Comparison of ENCODE assay signal across 1 cellular context in the genomic region with DNA sequence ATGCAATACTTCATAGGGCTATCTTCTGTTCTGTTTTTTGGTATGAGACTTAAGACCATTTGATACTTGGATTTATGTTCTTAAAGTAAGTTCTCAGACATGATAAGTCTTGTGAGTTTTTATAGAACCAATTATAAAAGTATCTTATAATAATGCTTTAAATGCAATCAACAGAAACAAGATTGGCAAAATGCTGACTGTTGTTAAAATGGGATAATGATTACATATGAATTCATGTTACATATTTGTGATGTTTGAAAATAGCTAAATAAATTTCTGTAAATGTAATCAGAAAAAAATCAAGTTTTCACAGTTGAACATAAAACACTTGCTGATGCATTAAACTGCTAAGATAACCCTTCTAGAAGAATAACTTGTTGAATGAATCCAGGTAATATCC.
TF ChIP-seq lines count a peak whose summit lies in the region.

No MANE protein-coding gene starts in this region.

TF ChIP-seq in K562, 482 proteins besides CTCF, POLR2A, EP300 and RAD21 (continued from another document):
- TF ChIP-seq, protein P1, sequence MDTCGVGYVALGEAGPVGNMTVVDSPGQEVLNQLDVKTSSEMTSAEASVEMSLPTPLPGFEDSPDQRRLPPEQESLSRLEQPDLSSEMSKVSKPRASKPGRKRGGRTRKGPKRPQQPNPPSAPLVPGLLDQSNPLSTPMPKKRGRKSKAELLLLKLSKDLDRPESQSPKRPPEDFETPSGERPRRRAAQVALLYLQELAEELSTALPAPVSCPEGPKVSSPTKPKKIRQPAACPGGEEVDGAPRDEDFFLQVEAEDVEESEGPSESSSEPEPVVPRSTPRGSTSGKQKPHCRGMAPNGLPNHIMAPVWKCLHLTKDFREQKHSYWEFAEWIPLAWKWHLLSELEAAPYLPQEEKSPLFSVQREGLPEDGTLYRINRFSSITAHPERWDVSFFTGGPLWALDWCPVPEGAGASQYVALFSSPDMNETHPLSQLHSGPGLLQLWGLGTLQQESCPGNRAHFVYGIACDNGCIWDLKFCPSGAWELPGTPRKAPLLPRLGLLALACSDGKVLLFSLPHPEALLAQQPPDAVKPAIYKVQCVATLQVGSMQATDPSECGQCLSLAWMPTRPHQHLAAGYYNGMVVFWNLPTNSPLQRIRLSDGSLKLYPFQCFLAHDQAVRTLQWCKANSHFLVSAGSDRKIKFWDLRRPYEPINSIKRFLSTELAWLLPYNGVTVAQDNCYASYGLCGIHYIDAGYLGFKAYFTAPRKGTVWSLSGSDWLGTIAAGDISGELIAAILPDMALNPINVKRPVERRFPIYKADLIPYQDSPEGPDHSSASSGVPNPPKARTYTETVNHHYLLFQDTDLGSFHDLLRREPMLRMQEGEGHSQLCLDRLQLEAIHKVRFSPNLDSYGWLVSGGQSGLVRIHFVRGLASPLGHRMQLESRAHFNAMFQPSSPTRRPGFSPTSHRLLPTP (IDR thresholded peaks at IDR 0.05; ENCODE audit: borderline replicate concordance, extremely low read depth, insufficient read length): no peak
- TF ChIP-seq ZNF76 (CRISPR knock-in tag; IDR thresholded peaks at IDR 0.05; ENCODE audit: borderline replicate concordance) (no peak), MAFG (tag; conservative IDR thresholded peaks at IDR 0.05) (peak; percentile 18; the same call in 1 of the 2 replicates), MAFK (IDR thresholded peaks at IDR 0.05; ENCODE audit: low read length) (peak; percentile 55)
